In the genomic region with DNA sequence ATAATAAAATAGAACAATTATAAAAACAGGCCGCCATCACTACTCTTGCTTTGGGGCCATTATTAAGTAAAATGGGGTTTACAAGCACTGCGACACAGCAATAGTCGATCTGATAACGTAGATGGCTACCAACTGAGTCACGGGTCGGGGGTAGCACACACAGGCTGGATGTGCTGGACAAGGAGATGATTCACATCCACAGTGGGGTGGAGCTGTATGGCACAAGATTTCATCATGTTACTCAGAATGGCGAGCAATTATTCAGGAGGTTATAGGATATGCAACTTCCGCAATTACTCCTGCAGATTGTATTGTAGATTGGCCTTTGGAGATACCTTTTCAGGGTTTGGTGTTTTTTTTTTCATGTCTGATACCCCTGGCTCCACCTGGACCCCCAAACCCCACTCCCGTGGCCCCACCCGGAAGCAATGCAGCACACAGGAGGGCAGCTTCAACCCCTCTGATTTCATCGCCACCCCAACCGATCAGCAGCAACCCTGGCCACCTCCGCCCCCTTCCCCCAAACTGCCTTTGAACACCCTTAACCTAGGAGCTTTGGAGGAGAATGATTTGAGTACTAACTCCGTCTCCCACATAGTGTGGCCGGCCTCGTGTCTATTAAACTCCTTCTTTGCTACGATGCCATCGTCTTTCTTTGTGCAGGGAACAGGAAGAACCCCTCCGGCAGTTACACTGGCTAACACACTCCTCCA, we compare ENCODE assay signal across 1 cellular context.
TF ChIP-seq lines count a peak whose summit lies in the region.

No MANE protein-coding gene starts in this region.

TF ChIP-seq in K562, 482 proteins besides CTCF, POLR2A, EP300 and RAD21 (continued from another document and continues in another):
- TF ChIP-seq, protein P1, sequence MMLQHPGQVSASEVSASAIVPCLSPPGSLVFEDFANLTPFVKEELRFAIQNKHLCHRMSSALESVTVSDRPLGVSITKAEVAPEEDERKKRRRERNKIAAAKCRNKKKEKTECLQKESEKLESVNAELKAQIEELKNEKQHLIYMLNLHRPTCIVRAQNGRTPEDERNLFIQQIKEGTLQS (IDR thresholded peaks at IDR 0.05) = peak; percentile 93
- TF ChIP-seq, protein P1 (CRISPR knock-in tag; conservative IDR thresholded peaks at IDR 0.05) = no peak
- TF ChIP-seq CC2D1A (IDR thresholded peaks at IDR 0.05) (no peak), SMAD4 (CRISPR knock-in tag; conservative IDR thresholded peaks at IDR 0.05) (no peak), ZNF324 (CRISPR knock-in tag; IDR thresholded peaks at IDR 0.05) (no peak), SOX6 (IDR thresholded peaks at IDR 0.05) (peak; percentile 74), POLR2AphosphoS5 (IDR thresholded peaks at IDR 0.05; ENCODE audit: control insufficient read depth, insufficient read depth, low read depth, low read length) (no peak), DPF2 (IDR thresholded peaks at IDR 0.05) (peak; percentile 69; the same call in 1 of the 2 replicates), NFE2 (IDR thresholded peaks at IDR 0.05; ENCODE audit: low read depth) (peak; percentile 49; the same call in 1 of the 2 replicates), GTF2E2 (tag; IDR thresholded peaks at IDR 0.05) (0 out of 2 replicates have a peak, but pooled peaks have one; percentile 14), TRIM24 (IDR thresholded peaks at IDR 0.05) (peak; percentile 75 to 92; a peak in 2 of 4 replicates), KLF10 (CRISPR knock-in tag; IDR thresholded peaks at IDR 0.05) (no peak), MAZ (CRISPR knock-in tag; conservative IDR thresholded peaks at IDR 0.05 in 1 of 2, IDR thresholded peaks at IDR 0.05 in 1 of 2) (peak in 1 of 2 experiments; percentile 40; a peak in 2 of 4 replicates), ZBTB7A (IDR thresholded peaks at IDR 0.05; ENCODE audit: borderline replicate concordance, control insufficient read depth, low read depth, low read length) (no peak), ZEB2 (IDR thresholded peaks at IDR 0.05) (peak; percentile 62), NR2F6 (CRISPR knock-in tag; IDR thresholded peaks at IDR 0.05) (no peak), CEBPB (tag; IDR thresholded peaks at IDR 0.05) (0 out of 2 replicates have a peak, but pooled peaks have one; percentile 17), ZNF263 (CRISPR knock-in tag; IDR thresholded peaks at IDR 0.05; ENCODE audit: borderline replicate concordance) (no peak), STAG1 (CRISPR knock-in tag; IDR thresholded peaks at IDR 0.05; ENCODE audit: borderline replicate concordance) (no peak), FUS (optimal IDR thresholded peaks at IDR 0.05; ENCODE audit: low read depth, low read length) (no peak), MEIS2 (IDR thresholded peaks at IDR 0.05; ENCODE audit: partially characterized antibody) (peak; percentile 59), NEUROD1 (IDR thresholded peaks at IDR 0.05; ENCODE audit: borderline replicate concordance, low read depth, low read length, partially characterized antibody) (no peak), CBX2 (IDR thresholded peaks at IDR 0.05; ENCODE audit: insufficient read depth, low read length, poor library complexity, severe bottlenecking) (no peak), ZKSCAN8 (CRISPR knock-in tag; IDR thresholded peaks at IDR 0.05) (0 out of 2 replicates have a peak, but pooled peaks have one; percentile 35), NR2C2 (CRISPR knock-in tag; IDR thresholded peaks at IDR 0.05) (no peak), NR2C2 (tag; IDR thresholded peaks at IDR 0.05) (peak; percentile 68; the same call in 1 of the 2 replicates), ZNF197 (CRISPR knock-in tag; IDR thresholded peaks at IDR 0.05; ENCODE audit: low read depth) (peak; percentile 76; the same call in 1 of the 2 replicates), BMI1 (IDR thresholded peaks at IDR 0.05; ENCODE audit: low read length) (no peak), ATF1 (CRISPR knock-in tag; IDR thresholded peaks at IDR 0.05) (no peak), ATF1 (tag; IDR thresholded peaks at IDR 0.05) (no peak), LEF1 (IDR thresholded peaks at IDR 0.05) (0 out of 2 replicates have a peak, but pooled peaks have one; percentile 39), POLR2G (IDR thresholded peaks at IDR 0.05; ENCODE audit: low read depth, low read length) (peak; percentile 31; the same call in 1 of the 2 replicates), CHD1 (IDR thresholded peaks at IDR 0.05; ENCODE audit: low read length) (no peak), GABPB1 (CRISPR knock-in tag; IDR thresholded peaks at IDR 0.05) (0 out of 2 replicates have a peak, but pooled peaks have one; percentile 27), MAFG (tag; conservative IDR thresholded peaks at IDR 0.05) (no peak), ETV1 (tag; conservative IDR thresholded peaks at IDR 0.05; ENCODE audit: low read depth) (peak; percentile 34; the same call in 1 of the 2 replicates), CBX5 (IDR thresholded peaks at IDR 0.05; ENCODE audit: borderline replicate concordance, low read depth) (no peak)
- TF ChIP-seq, protein P2, sequence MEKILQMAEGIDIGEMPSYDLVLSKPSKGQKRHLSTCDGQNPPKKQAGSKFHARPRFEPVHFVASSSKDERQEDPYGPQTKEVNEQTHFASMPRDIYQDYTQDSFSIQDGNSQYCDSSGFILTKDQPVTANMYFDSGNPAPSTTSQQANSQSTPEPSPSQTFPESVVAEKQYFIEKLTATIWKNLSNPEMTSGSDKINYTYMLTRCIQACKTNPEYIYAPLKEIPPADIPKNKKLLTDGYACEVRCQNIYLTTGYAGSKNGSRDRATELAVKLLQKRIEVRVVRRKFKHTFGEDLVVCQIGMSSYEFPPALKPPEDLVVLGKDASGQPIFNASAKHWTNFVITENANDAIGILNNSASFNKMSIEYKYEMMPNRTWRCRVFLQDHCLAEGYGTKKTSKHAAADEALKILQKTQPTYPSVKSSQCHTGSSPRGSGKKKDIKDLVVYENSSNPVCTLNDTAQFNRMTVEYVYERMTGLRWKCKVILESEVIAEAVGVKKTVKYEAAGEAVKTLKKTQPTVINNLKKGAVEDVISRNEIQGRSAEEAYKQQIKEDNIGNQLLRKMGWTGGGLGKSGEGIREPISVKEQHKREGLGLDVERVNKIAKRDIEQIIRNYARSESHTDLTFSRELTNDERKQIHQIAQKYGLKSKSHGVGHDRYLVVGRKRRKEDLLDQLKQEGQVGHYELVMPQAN (IDR thresholded peaks at IDR 0.05; ENCODE audit: borderline replicate concordance) = no peak
- TF ChIP-seq, protein P3, sequence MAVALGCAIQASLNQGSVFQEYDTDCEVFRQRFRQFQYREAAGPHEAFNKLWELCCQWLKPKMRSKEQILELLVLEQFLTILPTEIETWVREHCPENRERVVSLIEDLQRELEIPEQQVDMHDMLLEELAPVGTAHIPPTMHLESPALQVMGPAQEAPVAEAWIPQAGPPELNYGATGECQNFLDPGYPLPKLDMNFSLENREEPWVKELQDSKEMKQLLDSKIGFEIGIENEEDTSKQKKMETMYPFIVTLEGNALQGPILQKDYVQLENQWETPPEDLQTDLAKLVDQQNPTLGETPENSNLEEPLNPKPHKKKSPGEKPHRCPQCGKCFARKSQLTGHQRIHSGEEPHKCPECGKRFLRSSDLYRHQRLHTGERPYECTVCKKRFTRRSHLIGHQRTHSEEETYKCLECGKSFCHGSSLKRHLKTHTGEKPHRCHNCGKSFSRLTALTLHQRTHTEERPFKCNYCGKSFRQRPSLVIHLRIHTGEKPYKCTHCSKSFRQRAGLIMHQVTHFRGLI (CRISPR knock-in tag; IDR thresholded peaks at IDR 0.05) = no peak
- TF ChIP-seq, protein P4, sequence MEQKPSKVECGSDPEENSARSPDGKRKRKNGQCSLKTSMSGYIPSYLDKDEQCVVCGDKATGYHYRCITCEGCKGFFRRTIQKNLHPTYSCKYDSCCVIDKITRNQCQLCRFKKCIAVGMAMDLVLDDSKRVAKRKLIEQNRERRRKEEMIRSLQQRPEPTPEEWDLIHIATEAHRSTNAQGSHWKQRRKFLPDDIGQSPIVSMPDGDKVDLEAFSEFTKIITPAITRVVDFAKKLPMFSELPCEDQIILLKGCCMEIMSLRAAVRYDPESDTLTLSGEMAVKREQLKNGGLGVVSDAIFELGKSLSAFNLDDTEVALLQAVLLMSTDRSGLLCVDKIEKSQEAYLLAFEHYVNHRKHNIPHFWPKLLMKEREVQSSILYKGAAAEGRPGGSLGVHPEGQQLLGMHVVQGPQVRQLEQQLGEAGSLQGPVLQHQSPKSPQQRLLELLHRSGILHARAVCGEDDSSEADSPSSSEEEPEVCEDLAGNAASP (IDR thresholded peaks at IDR 0.05) = no peak
- TF ChIP-seq, protein P5, sequence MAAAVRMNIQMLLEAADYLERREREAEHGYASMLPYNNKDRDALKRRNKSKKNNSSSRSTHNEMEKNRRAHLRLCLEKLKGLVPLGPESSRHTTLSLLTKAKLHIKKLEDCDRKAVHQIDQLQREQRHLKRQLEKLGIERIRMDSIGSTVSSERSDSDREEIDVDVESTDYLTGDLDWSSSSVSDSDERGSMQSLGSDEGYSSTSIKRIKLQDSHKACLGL (CRISPR knock-in tag; IDR thresholded peaks at IDR 0.05; ENCODE audit: borderline replicate concordance, poor library complexity, severe bottlenecking) = no peak
- TF ChIP-seq, protein P6, sequence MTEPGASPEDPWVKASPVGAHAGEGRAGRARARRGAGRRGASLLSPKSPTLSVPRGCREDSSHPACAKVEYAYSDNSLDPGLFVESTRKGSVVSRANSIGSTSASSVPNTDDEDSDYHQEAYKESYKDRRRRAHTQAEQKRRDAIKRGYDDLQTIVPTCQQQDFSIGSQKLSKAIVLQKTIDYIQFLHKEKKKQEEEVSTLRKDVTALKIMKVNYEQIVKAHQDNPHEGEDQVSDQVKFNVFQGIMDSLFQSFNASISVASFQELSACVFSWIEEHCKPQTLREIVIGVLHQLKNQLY (CRISPR knock-in tag; conservative IDR thresholded peaks at IDR 0.05) = no peak
- TF ChIP-seq, protein P7, sequence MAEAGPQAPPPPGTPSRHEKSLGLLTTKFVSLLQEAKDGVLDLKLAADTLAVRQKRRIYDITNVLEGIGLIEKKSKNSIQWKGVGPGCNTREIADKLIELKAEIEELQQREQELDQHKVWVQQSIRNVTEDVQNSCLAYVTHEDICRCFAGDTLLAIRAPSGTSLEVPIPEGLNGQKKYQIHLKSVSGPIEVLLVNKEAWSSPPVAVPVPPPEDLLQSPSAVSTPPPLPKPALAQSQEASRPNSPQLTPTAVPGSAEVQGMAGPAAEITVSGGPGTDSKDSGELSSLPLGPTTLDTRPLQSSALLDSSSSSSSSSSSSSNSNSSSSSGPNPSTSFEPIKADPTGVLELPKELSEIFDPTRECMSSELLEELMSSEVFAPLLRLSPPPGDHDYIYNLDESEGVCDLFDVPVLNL (CRISPR knock-in tag; IDR thresholded peaks at IDR 0.05; ENCODE audit: low read depth) = no peak
- TF ChIP-seq, protein P8, sequence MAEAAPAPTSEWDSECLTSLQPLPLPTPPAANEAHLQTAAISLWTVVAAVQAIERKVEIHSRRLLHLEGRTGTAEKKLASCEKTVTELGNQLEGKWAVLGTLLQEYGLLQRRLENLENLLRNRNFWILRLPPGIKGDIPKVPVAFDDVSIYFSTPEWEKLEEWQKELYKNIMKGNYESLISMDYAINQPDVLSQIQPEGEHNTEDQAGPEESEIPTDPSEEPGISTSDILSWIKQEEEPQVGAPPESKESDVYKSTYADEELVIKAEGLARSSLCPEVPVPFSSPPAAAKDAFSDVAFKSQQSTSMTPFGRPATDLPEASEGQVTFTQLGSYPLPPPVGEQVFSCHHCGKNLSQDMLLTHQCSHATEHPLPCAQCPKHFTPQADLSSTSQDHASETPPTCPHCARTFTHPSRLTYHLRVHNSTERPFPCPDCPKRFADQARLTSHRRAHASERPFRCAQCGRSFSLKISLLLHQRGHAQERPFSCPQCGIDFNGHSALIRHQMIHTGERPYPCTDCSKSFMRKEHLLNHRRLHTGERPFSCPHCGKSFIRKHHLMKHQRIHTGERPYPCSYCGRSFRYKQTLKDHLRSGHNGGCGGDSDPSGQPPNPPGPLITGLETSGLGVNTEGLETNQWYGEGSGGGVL (CRISPR knock-in tag; IDR thresholded peaks at IDR 0.05) = no peak
- TF ChIP-seq, protein P9, sequence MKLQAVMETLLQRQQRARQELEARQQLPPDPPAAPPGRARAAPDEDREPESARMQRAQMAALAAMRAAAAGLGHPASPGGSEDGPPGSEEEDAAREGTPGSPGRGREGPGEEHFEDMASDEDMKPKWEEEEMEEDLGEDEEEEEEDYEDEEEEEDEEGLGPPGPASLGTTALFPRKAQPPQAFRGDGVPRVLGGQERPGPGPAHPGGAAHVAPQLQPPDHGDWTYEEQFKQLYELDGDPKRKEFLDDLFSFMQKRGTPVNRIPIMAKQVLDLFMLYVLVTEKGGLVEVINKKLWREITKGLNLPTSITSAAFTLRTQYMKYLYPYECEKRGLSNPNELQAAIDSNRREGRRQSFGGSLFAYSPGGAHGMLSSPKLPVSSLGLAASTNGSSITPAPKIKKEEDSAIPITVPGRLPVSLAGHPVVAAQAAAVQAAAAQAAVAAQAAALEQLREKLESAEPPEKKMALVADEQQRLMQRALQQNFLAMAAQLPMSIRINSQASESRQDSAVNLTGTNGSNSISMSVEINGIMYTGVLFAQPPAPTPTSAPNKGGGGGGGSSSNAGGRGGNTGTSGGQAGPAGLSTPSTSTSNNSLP (IDR thresholded peaks at IDR 0.05; ENCODE audit: borderline replicate concordance, low read depth, low read length) = peak; percentile 42; the same call in 1 of the 2 replicates
- TF ChIP-seq, protein P10, sequence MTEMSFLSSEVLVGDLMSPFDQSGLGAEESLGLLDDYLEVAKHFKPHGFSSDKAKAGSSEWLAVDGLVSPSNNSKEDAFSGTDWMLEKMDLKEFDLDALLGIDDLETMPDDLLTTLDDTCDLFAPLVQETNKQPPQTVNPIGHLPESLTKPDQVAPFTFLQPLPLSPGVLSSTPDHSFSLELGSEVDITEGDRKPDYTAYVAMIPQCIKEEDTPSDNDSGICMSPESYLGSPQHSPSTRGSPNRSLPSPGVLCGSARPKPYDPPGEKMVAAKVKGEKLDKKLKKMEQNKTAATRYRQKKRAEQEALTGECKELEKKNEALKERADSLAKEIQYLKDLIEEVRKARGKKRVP (CRISPR knock-in tag; IDR thresholded peaks at IDR 0.05) = peak; percentile 93
- TF ChIP-seq, protein P11, sequence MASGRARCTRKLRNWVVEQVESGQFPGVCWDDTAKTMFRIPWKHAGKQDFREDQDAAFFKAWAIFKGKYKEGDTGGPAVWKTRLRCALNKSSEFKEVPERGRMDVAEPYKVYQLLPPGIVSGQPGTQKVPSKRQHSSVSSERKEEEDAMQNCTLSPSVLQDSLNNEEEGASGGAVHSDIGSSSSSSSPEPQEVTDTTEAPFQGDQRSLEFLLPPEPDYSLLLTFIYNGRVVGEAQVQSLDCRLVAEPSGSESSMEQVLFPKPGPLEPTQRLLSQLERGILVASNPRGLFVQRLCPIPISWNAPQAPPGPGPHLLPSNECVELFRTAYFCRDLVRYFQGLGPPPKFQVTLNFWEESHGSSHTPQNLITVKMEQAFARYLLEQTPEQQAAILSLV (tag; IDR thresholded peaks at IDR 0.05) = 0 out of 2 replicates have a peak, but pooled peaks have one; percentile 49
- TF ChIP-seq, protein P12, sequence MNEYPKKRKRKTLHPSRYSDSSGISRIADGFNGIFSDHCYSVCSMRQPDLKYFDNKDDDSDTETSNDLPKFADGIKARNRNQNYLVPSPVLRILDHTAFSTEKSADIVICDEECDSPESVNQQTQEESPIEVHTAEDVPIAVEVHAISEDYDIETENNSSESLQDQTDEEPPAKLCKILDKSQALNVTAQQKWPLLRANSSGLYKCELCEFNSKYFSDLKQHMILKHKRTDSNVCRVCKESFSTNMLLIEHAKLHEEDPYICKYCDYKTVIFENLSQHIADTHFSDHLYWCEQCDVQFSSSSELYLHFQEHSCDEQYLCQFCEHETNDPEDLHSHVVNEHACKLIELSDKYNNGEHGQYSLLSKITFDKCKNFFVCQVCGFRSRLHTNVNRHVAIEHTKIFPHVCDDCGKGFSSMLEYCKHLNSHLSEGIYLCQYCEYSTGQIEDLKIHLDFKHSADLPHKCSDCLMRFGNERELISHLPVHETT (CRISPR knock-in tag; conservative IDR thresholded peaks at IDR 0.05 in 1 of 2, IDR thresholded peaks at IDR 0.05 in 1 of 2) = peak in 1 of 2 experiments; percentile 48; a peak in 1 of 4 replicates
